Comparison of ENCODE assay signal across 13 cellular contexts in genomic region chr1:36349839-36350238, GRCh38. TPM values are rescaled to one million over a fixed set of nuclear protein-coding genes. Genes with fewer than 3 reads are reported as not detected.
DNase-seq lines count a peak whose midpoint lies in the region; ATAC-seq, FAIRE-seq and TF ChIP-seq lines count a peak whose summit lies in the region.
"Had no signal": no experiment of that assay in that cellular context is flagged by ENCODE, and none has a peak within 500 bp of the region (broad histone marks: within the 10 kb centered on the region; RNA-seq: fewer than 3 reads in every experiment).

No MANE protein-coding gene starts in this region.

- H3K27ac ChIP-seq in stomach: peak overlapping the region in 4 of 5 donors; percentile 65 to 82 (median 72)

- no peak for TF ChIP-seq CTCF in stomach (IDR thresholded peaks at IDR 0.05)

- H3K36me3 ChIP-seq in stomach: peaks cover 63 to 96% (median 87%) of the 10 kb centered on the region in 4 donors
- H3K36me3 ChIP-seq: uterus had no signal

- no peak for FAIRE-seq in GM12891 (lab: Jason Lieb, UNC)
- FAIRE-seq: bronchial epithelial cell had no signal

- DNase-seq in HT1080 (ENCODE audit: low read depth): peak; percentile 29
- peak; percentile 85 for DNase-seq in astrocyte of the hippocampus (ENCODE audit: low read depth, low spot score)
- DNase-seq in left cardiac atrium: no peak
- no peak for DNase-seq in stomach
- no peak for DNase-seq in GM12891 (ENCODE audit: insufficient read length, low spot score)
- no peak for DNase-seq in activated gamma-delta T cell (lab: John Stamatoyannopoulos, UW)
- no peak for DNase-seq in NCI-H510A treated with DMSO at 0.1 percent for 48 hours (lab: John Stamatoyannopoulos, UW)
- no peak for DNase-seq in AML-193 (lab: John Stamatoyannopoulos, UW)
- DNase-seq: DMS53, naive B cell, NCI-H1092 treated with DMSO at 0.1 percent for 48 hours, uterus had no signal

- ATAC-seq in left cardiac atrium: peak; percentile 31 to 54

- TF ChIP-seq POLR2A in stomach (IDR thresholded peaks at IDR 0.05) (no peak), GM12891 (IDR thresholded peaks at IDR 0.05; ENCODE audit: low read depth, low read length) (no peak)

- H3K4me1 ChIP-seq in stomach: peaks cover 33 to 55% (median 43%) of the 10 kb centered on the region in 4 donors
- H3K4me1 ChIP-seq: uterus had no signal

- no peak for TF ChIP-seq EP300 in stomach (IDR thresholded peaks at IDR 0.05)

- H3K9me3 ChIP-seq in stomach: no peaks in the 10 kb centered on the region
- H3K9me3 ChIP-seq: uterus had no signal

- H3K27me3 ChIP-seq in stomach: no peaks in the 10 kb centered on the region
- H3K27me3 ChIP-seq: uterus had no signal

- H3K4me3 ChIP-seq in stomach: no peak overlapping the region
- H3K4me3 ChIP-seq: uterus had no signal

- 58 to 88% (median 85%) methylated on average over 7 to 16 of the region's 16 CpGs for WGBS in stomach, 5 donors

- intact Hi-C loops in left cardiac atrium (cut with DNase I) (loop anchor here in 1 of 2 donors (10.0 kb wide), 1 partner anchor 65 kb away; no protein-coding TSS in a partner anchor), stomach (cut with DNase I; ENCODE audit: low total_unique reads) (no loop called here)

TF ChIP-seq in GM12891, 5 proteins besides CTCF, POLR2A, EP300 and RAD21:
- TF ChIP-seq POU2F2 (IDR thresholded peaks at IDR 0.05; ENCODE audit: low read depth, low read length): no peak
- no peak for TF ChIP-seq PAX5 (IDR thresholded peaks at IDR 0.05; ENCODE audit: insufficient read depth, low read length, severe bottlenecking)
- TF ChIP-seq TAF1 (IDR thresholded peaks at IDR 0.05; ENCODE audit: low read depth, low read length): no peak
- no peak for TF ChIP-seq POLR2AphosphoS5 (IDR thresholded peaks at IDR 0.05; ENCODE audit: low read depth, low read length)
- TF ChIP-seq SPI1 (IDR thresholded peaks at IDR 0.05; ENCODE audit: low read depth, low read length): no peak

RNA-seq across cellular contexts. Expression of gene EVA1B, which starts 26.4 kb away (rescaled TPM):
- total RNA-seq in HT1080 (2014; rRNA removed; shearing (Covaris generic)): 23.1 and 33.5 TPM in 2 replicates
- 54.4 and 66.9 TPM in 2 replicates for polyA plus RNA-seq in HT1080 (2015; cell fraction: cytosol; rRNA removed)
- polyA plus RNA-seq in HT1080 (2015; cell fraction: nucleus; rRNA removed): 20.0 and 24.7 TPM in 2 replicates
- 10 to 100 TPM; 15.6 to 16.7 TPM for total RNA-seq in left cardiac atrium
- total RNA-seq in stomach: 10 to 100 TPM in 3 of 5 donors, 1 to 10 TPM in 1, not detected in 1; 8.3 to 67.2 (median 44.0) TPM
- 10 to 100 TPM; 29.0 to 35.0 (median 29.8) TPM for polyA plus RNA-seq in stomach
- polyA plus RNA-seq in GM12891 (2012; ENCODE audit: low read depth, missing spikeins): 7.6 TPM

RNA-seq across cellular contexts. Expression of gene STK40, which starts 35.9 kb away (rescaled TPM):
- 19.9 and 22.3 TPM in 2 replicates for total RNA-seq in HT1080 (2014; rRNA removed; shearing (Covaris generic))
- 39.5 and 40.5 TPM in 2 replicates for polyA plus RNA-seq in HT1080 (2015; cell fraction: cytosol; rRNA removed)
- polyA plus RNA-seq in HT1080 (2015; cell fraction: nucleus; rRNA removed): 39.3 and 43.7 TPM in 2 replicates
- total RNA-seq in left cardiac atrium (10 to 100 TPM; 69.2 to 77.8 TPM), stomach (10 to 100 TPM; 14.0 to 57.4 (median 28.3) TPM)
- 10 to 100 TPM; 14.6 to 36.0 (median 32.1) TPM for polyA plus RNA-seq in stomach
- polyA plus RNA-seq in GM12891 (2012; ENCODE audit: low read depth, missing spikeins): 19.9 TPM

RNA-seq across cellular contexts. Expression of gene SH3D21, which starts 43.7 kb away (rescaled TPM):
- 0.88 and 2.6 TPM in 2 replicates for total RNA-seq in HT1080 (2014; rRNA removed; shearing (Covaris generic))
- 0.21 and 0.53 TPM in 2 replicates for polyA plus RNA-seq in HT1080 (2015; cell fraction: cytosol; rRNA removed)
- polyA plus RNA-seq in HT1080 (2015; cell fraction: nucleus; rRNA removed): 7.3 and 7.5 TPM in 2 replicates
- 1 to 10 TPM; 2.5 to 3.0 TPM for total RNA-seq in left cardiac atrium
- total RNA-seq in stomach: 100 to 1,000 TPM in 1 of 5 donors, 1 to 10 TPM in 3, not detected in 1; 3.5 to 120 (median 6.5) TPM
- polyA plus RNA-seq in stomach: 1 to 10 TPM in 2 of 3 donors, under 1 TPM in 1; 0.76 to 2.7 (median 1.8) TPM
- 11.7 TPM for polyA plus RNA-seq in GM12891 (2012; ENCODE audit: low read depth, missing spikeins)

RNA-seq across cellular contexts. Expression of gene LSM10, which starts 47.9 kb away (rescaled TPM):
- total RNA-seq in HT1080 (2014; rRNA removed; shearing (Covaris generic)): 13.4 and 13.6 TPM in 2 replicates
- 51.5 and 64.1 TPM in 2 replicates for polyA plus RNA-seq in HT1080 (2015; cell fraction: cytosol; rRNA removed)
- polyA plus RNA-seq in HT1080 (2015; cell fraction: nucleus; rRNA removed): 16.6 and 18.6 TPM in 2 replicates
- 10 to 100 TPM; 59.2 to 63.9 TPM for total RNA-seq in left cardiac atrium
- total RNA-seq in stomach: 100 to 1,000 TPM in 1 of 5 donors, 10 to 100 TPM in 3, 1 to 10 TPM in 1; 5.1 to 261 (median 42.6) TPM
- polyA plus RNA-seq in stomach: 10 to 100 TPM; 46.5 to 65.7 (median 64.8) TPM
- 47.3 TPM for polyA plus RNA-seq in GM12891 (2012; ENCODE audit: low read depth, missing spikeins)

Comparison
In these comparisons a context has a peak if more than half of its experiments do, and no peak if none do; other contexts are left out.
1. DNase-seq: peak in HT1080 (single experiment) and astrocyte of the hippocampus (single experiment); none in left cardiac atrium (single experiment), stomach (single experiment), GM12891 (single experiment), activated gamma-delta T cell (single experiment), NCI-H510A treated with DMSO at 0.1 percent for 48 hours (single experiment) and AML-193 (0 of 2).